26 cellular contexts compared by ENCODE assay signal in genomic region chr14:90213099-90213748, GRCh38.
"Had no signal": no experiment of that assay in that cellular context is flagged by ENCODE, and none has a peak within 500 bp of the region (broad histone marks: within the 10 kb centered on the region; RNA-seq: fewer than 3 reads in every experiment).

No MANE protein-coding gene starts in this region.

- DNase-seq: cortex of kidney; foreskin fibroblast; gastrocnemius medialis; hypothalamus; immature natural killer cell; kidney glomerular epithelial cell; mesenchymal stem cell; mucosa of descending colon; naive B cell; pancreas; retina; stimulated activated CD4-positive, alpha-beta T cell treated with anti-CD3 and anti-CD28 coated beads, Interleukin-2, amount 100 ng/mL, for 24 hours; stimulated activated CD4-positive, alpha-beta T cell treated with anti-CD3 and anti-CD28 coated beads, Interleukin-4, amount 100 ng/mL, for 24 hours; stimulated activated naive CD4-positive, alpha-beta T cell treated with Interleukin-2 at 50 U/mL for 16 hours; stomach; thyroid gland; trophoblast cell had no signal

- H3K9me3 Mint-ChIP-seq: natural killer cell treated with Interleukin-12 subunit alpha and Interleukin-12 subunit beta and Interleukin-15 and Interleukin-18, amount 100 ng/mL, for 72 hours; stimulated activated effector memory CD8-positive, alpha-beta T cell treated with anti-CD3 and anti-CD28 coated beads, Interleukin-12 subunit alpha, Interleukin-12 subunit beta, amount 100 ng/mL, for 72 hours had no signal

- H3K4me1 ChIP-seq: gastrocnemius medialis, pancreas, stomach, thyroid gland, vagina had no signal

- H3K36me3 ChIP-seq: gastrocnemius medialis, neutrophil, pancreas, stomach, thyroid gland, vagina had no signal

- H3K4me3 ChIP-seq: gastrocnemius medialis, mucosa of descending colon, pancreas, stomach, thyroid gland, vagina had no signal

- ATAC-seq: esophagus mucosa; gastrocnemius medialis; mucosa of descending colon; natural killer cell treated with Interleukin-12 subunit alpha and Interleukin-12 subunit beta and Interleukin-15 and Interleukin-18, amount 100 ng/mL, for 72 hours; pancreas; sciatic nerve; stimulated activated effector memory CD8-positive, alpha-beta T cell treated with anti-CD3 and anti-CD28 coated beads, Interleukin-12 subunit alpha, Interleukin-12 subunit beta, amount 100 ng/mL, for 72 hours had no signal

- H3K27ac ChIP-seq: epithelial cell of prostate, gastrocnemius medialis, neutrophil, pancreas, stomach, thyroid gland, vagina had no signal

- H3K4me3 Mint-ChIP-seq: immature natural killer cell; mesothelial cell of epicardium; naive B cell; natural killer cell treated with Interleukin-12 subunit alpha and Interleukin-12 subunit beta and Interleukin-15 and Interleukin-18, amount 100 ng/mL, for 72 hours; neural crest cell; stimulated activated effector memory CD8-positive, alpha-beta T cell treated with anti-CD3 and anti-CD28 coated beads, Interleukin-12 subunit alpha, Interleukin-12 subunit beta, amount 100 ng/mL, for 72 hours had no signal

- H3K9me3 ChIP-seq: gastrocnemius medialis, neutrophil, pancreas, thyroid gland, vagina had no signal

- H3K27ac Mint-ChIP-seq: immature natural killer cell; mesothelial cell of epicardium; naive B cell; natural killer cell treated with Interleukin-12 subunit alpha and Interleukin-12 subunit beta and Interleukin-15 and Interleukin-18, amount 100 ng/mL, for 72 hours; stimulated activated effector memory CD8-positive, alpha-beta T cell treated with anti-CD3 and anti-CD28 coated beads, Interleukin-12 subunit alpha, Interleukin-12 subunit beta, amount 100 ng/mL, for 72 hours had no signal

- H3K4me1 Mint-ChIP-seq: immature natural killer cell; mesothelial cell of epicardium; naive B cell; neural crest cell; stimulated activated effector memory CD8-positive, alpha-beta T cell treated with anti-CD3 and anti-CD28 coated beads, Interleukin-12 subunit alpha, Interleukin-12 subunit beta, amount 100 ng/mL, for 72 hours had no signal

- H3K36me3 Mint-ChIP-seq: immature natural killer cell; mesothelial cell of epicardium; natural killer cell treated with Interleukin-12 subunit alpha and Interleukin-12 subunit beta and Interleukin-15 and Interleukin-18, amount 100 ng/mL, for 72 hours; stimulated activated effector memory CD8-positive, alpha-beta T cell treated with anti-CD3 and anti-CD28 coated beads, Interleukin-12 subunit alpha, Interleukin-12 subunit beta, amount 100 ng/mL, for 72 hours had no signal

- H3K27me3 ChIP-seq: gastrocnemius medialis, pancreas, stomach, thyroid gland, vagina had no signal

- FAIRE-seq: pancreas had no signal
